15 cellular contexts compared by ENCODE assay signal in the genomic region with DNA sequence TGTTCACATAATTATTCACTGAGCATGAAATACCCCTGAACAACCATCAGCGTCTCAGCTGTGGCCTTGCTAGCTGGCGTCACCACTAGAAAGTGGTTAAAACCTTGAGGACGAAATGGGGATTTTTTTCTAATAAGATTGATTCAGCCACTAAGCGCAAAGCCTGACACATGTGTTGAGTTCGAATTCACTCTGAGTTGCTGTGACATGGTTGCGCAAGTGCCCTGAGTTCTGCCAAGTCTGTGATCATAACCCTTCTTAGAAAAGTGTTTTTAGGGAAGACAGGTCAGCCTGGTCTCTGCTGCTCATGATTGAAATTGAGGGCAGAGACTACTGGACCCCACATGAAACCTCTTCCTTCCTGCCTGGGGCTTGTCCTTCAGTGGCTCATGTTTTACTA.
"Had no signal": no experiment of that assay in that cellular context is flagged by ENCODE, and none has a peak within 500 bp of the region (broad histone marks: within the 10 kb centered on the region; RNA-seq: fewer than 3 reads in every experiment).

No MANE protein-coding gene starts in this region.

- H3K36me3 ChIP-seq: adrenal gland, esophagus squamous epithelium, left lung had no signal

- H3K27ac Mint-ChIP-seq: activated CD8-positive, alpha-beta T cell treated with anti-CD3 and anti-CD28 coated beads for 36 hours; activated naive CD4-positive, alpha-beta T cell treated with anti-CD3 and anti-CD28 coated beads, Interleukin-2, amount 50 U/mL, for 24 hours; natural killer cell treated with Interleukin-12 subunit alpha and Interleukin-12 subunit beta and Interleukin-15 and Interleukin-18, amount 100 ng/mL, for 72 hours; stimulated activated naive CD8-positive, alpha-beta T cell treated with anti-CD3 and anti-CD28 coated beads, Interleukin-15, amount 100 ng/mL, for 72 hours had no signal

- H3K4me1 ChIP-seq: adrenal gland, left lung, testis had no signal

- DNase-seq: activated CD4-positive, alpha-beta T cell treated with anti-CD3 and anti-CD28 coated beads for 4 hours; activated CD8-positive, alpha-beta T cell treated with anti-CD3 and anti-CD28 coated beads for 36 hours; activated effector memory CD4-positive, alpha-beta T cell treated with Interleukin-2 at 50 U/mL for 16 hours; activated T-cell treated with anti-CD3 and anti-CD28 coated beads, Interleukin-2, amount 50 U/mL, for 4 hours; adrenal gland; esophagus squamous epithelium; left lung; mesenchymal stem cell; stimulated activated naive CD8-positive, alpha-beta T cell treated with anti-CD3 and anti-CD28 coated beads, Interleukin-15, amount 100 ng/mL, for 72 hours; testis had no signal

- H3K9me3 ChIP-seq: adrenal gland, esophagus squamous epithelium, left lung, testis had no signal

- H3K4me1 Mint-ChIP-seq: activated naive CD4-positive, alpha-beta T cell treated with anti-CD3 and anti-CD28 coated beads, Interleukin-2, amount 50 U/mL, for 24 hours; stimulated activated naive CD8-positive, alpha-beta T cell treated with anti-CD3 and anti-CD28 coated beads, Interleukin-15, amount 100 ng/mL, for 72 hours had no signal

- H3K4me3 ChIP-seq: adrenal gland, coronary artery, esophagus squamous epithelium, left lung, testis had no signal

- H3K4me3 Mint-ChIP-seq: activated CD8-positive, alpha-beta T cell treated with anti-CD3 and anti-CD28 coated beads for 36 hours; activated naive CD4-positive, alpha-beta T cell treated with anti-CD3 and anti-CD28 coated beads, Interleukin-2, amount 50 U/mL, for 24 hours; activated T-cell treated with anti-CD3 and anti-CD28 coated beads, Interleukin-2, amount 50 U/mL, for 4 hours; natural killer cell treated with Interleukin-12 subunit alpha and Interleukin-12 subunit beta and Interleukin-15 and Interleukin-18, amount 100 ng/mL, for 72 hours; stimulated activated naive CD8-positive, alpha-beta T cell treated with anti-CD3 and anti-CD28 coated beads, Interleukin-15, amount 100 ng/mL, for 72 hours had no signal

- H3K27me3 ChIP-seq: adrenal gland, esophagus squamous epithelium, foreskin keratinocyte, left lung, testis had no signal

- H3K36me3 Mint-ChIP-seq: activated naive CD4-positive, alpha-beta T cell treated with anti-CD3 and anti-CD28 coated beads, Interleukin-2, amount 50 U/mL, for 24 hours; natural killer cell treated with Interleukin-12 subunit alpha and Interleukin-12 subunit beta and Interleukin-15 and Interleukin-18, amount 100 ng/mL, for 72 hours had no signal

- ATAC-seq: activated CD8-positive, alpha-beta T cell treated with anti-CD3 and anti-CD28 coated beads for 36 hours; activated T-cell treated with anti-CD3 and anti-CD28 coated beads, Interleukin-2, amount 50 U/mL, for 4 hours; foreskin keratinocyte; left lung; natural killer cell treated with Interleukin-12 subunit alpha and Interleukin-12 subunit beta and Interleukin-15 and Interleukin-18, amount 100 ng/mL, for 72 hours; stimulated activated naive CD8-positive, alpha-beta T cell treated with anti-CD3 and anti-CD28 coated beads, Interleukin-15, amount 100 ng/mL, for 72 hours had no signal

- H3K27ac ChIP-seq: adrenal gland, coronary artery, esophagus squamous epithelium, foreskin keratinocyte, left lung, testis, VCaP had no signal

- H3K9me3 Mint-ChIP-seq: activated CD8-positive, alpha-beta T cell treated with anti-CD3 and anti-CD28 coated beads for 36 hours; activated naive CD4-positive, alpha-beta T cell treated with anti-CD3 and anti-CD28 coated beads, Interleukin-2, amount 50 U/mL, for 24 hours; activated T-cell treated with anti-CD3 and anti-CD28 coated beads, Interleukin-2, amount 50 U/mL, for 4 hours; natural killer cell treated with Interleukin-12 subunit alpha and Interleukin-12 subunit beta and Interleukin-15 and Interleukin-18, amount 100 ng/mL, for 72 hours; stimulated activated naive CD8-positive, alpha-beta T cell treated with anti-CD3 and anti-CD28 coated beads, Interleukin-15, amount 100 ng/mL, for 72 hours had no signal
